8 cellular contexts compared by ENCODE assay signal in the genomic region with DNA sequence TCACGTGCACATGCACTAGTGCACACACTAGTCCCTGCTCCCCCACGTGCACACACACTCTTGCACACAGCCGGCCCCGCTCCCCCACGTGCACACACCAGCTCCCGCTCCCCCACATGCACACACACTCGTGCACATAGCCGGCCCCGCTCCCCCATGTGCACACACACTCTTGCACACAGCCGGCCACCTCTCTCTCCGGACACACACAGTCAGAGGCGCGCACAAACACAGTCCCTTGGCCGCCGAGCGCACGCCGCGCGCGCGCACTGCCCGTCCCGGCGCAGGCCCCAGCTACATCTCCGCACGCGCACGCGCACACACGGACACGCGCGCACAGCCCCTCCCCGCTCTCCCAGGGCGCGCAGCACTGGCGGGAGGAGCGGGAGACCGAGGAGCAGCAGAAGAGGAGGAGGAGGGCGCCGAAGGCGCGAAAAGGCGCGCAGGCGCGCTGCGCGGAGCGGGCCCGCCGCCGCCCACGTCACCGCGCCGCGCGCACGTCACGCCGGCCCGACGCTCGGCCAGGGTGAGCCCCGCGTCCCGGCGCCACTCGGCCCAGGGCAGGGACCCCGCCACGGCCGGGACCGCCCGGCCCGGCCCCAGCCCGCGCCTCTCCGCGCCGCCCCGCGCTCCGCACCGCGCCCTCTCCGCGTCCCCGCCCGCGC. TPM values are rescaled to one million over a fixed set of nuclear protein-coding genes. Genes with fewer than 3 reads are reported as not detected.
DNase-seq lines count a peak whose midpoint lies in the region; ATAC-seq and TF ChIP-seq lines count a peak whose summit lies in the region.

A gene with protein sequence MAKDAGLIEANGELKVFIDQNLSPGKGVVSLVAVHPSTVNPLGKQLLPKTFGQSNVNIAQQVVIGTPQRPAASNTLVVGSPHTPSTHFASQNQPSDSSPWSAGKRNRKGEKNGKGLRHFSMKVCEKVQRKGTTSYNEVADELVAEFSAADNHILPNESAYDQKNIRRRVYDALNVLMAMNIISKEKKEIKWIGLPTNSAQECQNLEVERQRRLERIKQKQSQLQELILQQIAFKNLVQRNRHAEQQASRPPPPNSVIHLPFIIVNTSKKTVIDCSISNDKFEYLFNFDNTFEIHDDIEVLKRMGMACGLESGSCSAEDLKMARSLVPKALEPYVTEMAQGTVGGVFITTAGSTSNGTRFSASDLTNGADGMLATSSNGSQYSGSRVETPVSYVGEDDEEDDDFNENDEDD (plus strand): TSS at position 549 of the 665 bp plus-strand sequence. CDS start 1,085 bp downstream, outside the sequence.

- ATAC-seq in GM19351 (IDR thresholded peaks at IDR 0.05; ENCODE audit: unreplicated experiment) = peak; percentile 85
- ATAC-seq in HG03460 (IDR thresholded peaks at IDR 0.05; ENCODE audit: unreplicated experiment) = peak; percentile 84

- peaks cover 0 to 3% (median 0%) of the 10 kb centered on the region in 7 donors for H3K9me3 Mint-ChIP-seq in CD14-positive monocyte
- H3K9me3 Mint-ChIP-seq in activated CD4-positive, alpha-beta T cell treated with anti-CD3 and anti-CD28 coated beads, Interleukin-2, amount 10 ng/mL, durations not matched to agents 7 days and 5 days = no peaks in the 10 kb centered on the region

- H3K36me3 Mint-ChIP-seq in CD14-positive monocyte = peaks cover 22 to 33% of the 10 kb centered on the region in 2 donors
- H3K36me3 Mint-ChIP-seq in activated CD4-positive, alpha-beta T cell treated with anti-CD3 and anti-CD28 coated beads, Interleukin-2, amount 10 ng/mL, durations not matched to agents 7 days and 5 days (ENCODE audit: low read depth) = peaks cover 35% of the 10 kb centered on the region

- CTCF ChIA-PET in activated CD4-positive, alpha-beta T cell treated with anti-CD3 and anti-CD28 coated beads, Interleukin-2, amount 10 ng/mL, durations not matched to agents 7 days and 5 days (lab: Charles Lee) = interaction anchor here (0.6 kb wide), 1 partner anchor 11 kb away, joined by 3 read pairs; no protein-coding TSS in a partner anchor

- peak within 1 kb of the TSS; percentile 50 to 86 (median 52) for H3K4me3 ChIP-seq in liver (ENCODE audit: low read depth in 1 of 3, low read length in 3 of 3)

- peaks cover 0 to 4% (median 2%) of the 10 kb centered on the region in 3 donors for H3K27me3 Mint-ChIP-seq in CD14-positive monocyte (ENCODE audit: low read depth in 3 of 3)
- H3K27me3 Mint-ChIP-seq in activated CD4-positive, alpha-beta T cell treated with anti-CD3 and anti-CD28 coated beads, Interleukin-2, amount 10 ng/mL, durations not matched to agents 7 days and 5 days = peaks cover 5% of the 10 kb centered on the region

- no peaks in the 10 kb centered on the region for H3K27me3 ChIP-seq in liver (ENCODE audit: control insufficient read depth in 4 of 4, insufficient read depth in 4 of 4, low read length in 3 of 4)

- H3K36me3 ChIP-seq in liver (ENCODE audit: control insufficient read depth in 4 of 4, insufficient read depth in 3 of 4, low read depth in 1 of 4, low read length in 3 of 4) = peaks cover 0 to 6% (median under 1%) of the 10 kb centered on the region in 4 donors

- H3K9me3 ChIP-seq in liver (ENCODE audit: control insufficient read depth in 4 of 4, low read length in 3 of 4) = no peaks in the 10 kb centered on the region

- TF ChIP-seq CTCF in CD14-positive monocyte (IDR thresholded peaks at IDR 0.05) (no peak), liver (IDR thresholded peaks at IDR 0.05; ENCODE audit: low read depth, low read length, missing input control) (no peak)

- DNase-seq in CD14-positive monocyte (ENCODE audit: low spot score) (peak; percentile 58), NCI-H526 (lab: John Stamatoyannopoulos, UW) (peak; percentile 83 to 97), dermis microvascular lymphatic vessel endothelial cell (ENCODE audit: low read depth in 2 of 2) (peak; percentile 62 to 86)
- peak; percentile 88 for DNase-seq in activated CD4-positive, alpha-beta T cell treated with anti-CD3 and anti-CD28 coated beads, Interleukin-2, amount 10 ng/mL, durations not matched to agents 7 days and 5 days
- DNase-seq in stimulated activated CD4-positive, alpha-beta T cell treated with anti-CD3 and anti-CD28 coated beads, Interleukin-2, amount 100 ng/mL, for 4 hours (ENCODE audit: low read depth) = peak; percentile 43

- H3K27ac Mint-ChIP-seq in CD14-positive monocyte = peak within 1 kb of the TSS in 6 of 7 donors; percentile 24 to 89 (median 74)
- H3K27ac Mint-ChIP-seq in activated CD4-positive, alpha-beta T cell treated with anti-CD3 and anti-CD28 coated beads, Interleukin-2, amount 10 ng/mL, durations not matched to agents 7 days and 5 days = peak within 1 kb of the TSS; percentile 93

- H3K4me1 Mint-ChIP-seq in CD14-positive monocyte = peaks cover 32% of the 10 kb centered on the region
- H3K4me1 Mint-ChIP-seq in activated CD4-positive, alpha-beta T cell treated with anti-CD3 and anti-CD28 coated beads, Interleukin-2, amount 10 ng/mL, durations not matched to agents 7 days and 5 days = peaks cover 38% of the 10 kb centered on the region

- TF ChIP-seq RAD21 in liver (IDR thresholded peaks at IDR 0.05) = no peak

- H3K9ac ChIP-seq in liver (ENCODE audit: low read depth in 1 of 2, low read length in 2 of 2) = no peak within 1 kb of the TSS

- intact Hi-C loops in CD14-positive monocyte (cut with micrococcal nuclease) = no loop called here

- H3K4me1 ChIP-seq in liver (ENCODE audit: control insufficient read depth in 4 of 4, insufficient read depth in 4 of 4, low read length in 3 of 4) = peaks cover 2 to 13% (median 6%) of the 10 kb centered on the region in 4 donors

- WGBS in liver = 4% methylated on average over 92 of the region's 92 CpGs

- H3K4me3 Mint-ChIP-seq in CD14-positive monocyte = peak within 1 kb of the TSS; percentile 86 to 91
- H3K4me3 Mint-ChIP-seq in activated CD4-positive, alpha-beta T cell treated with anti-CD3 and anti-CD28 coated beads, Interleukin-2, amount 10 ng/mL, durations not matched to agents 7 days and 5 days = peak within 1 kb of the TSS; percentile 90

- POLR2A ChIA-PET in activated CD4-positive, alpha-beta T cell treated with anti-CD3 and anti-CD28 coated beads, Interleukin-2, amount 10 ng/mL, durations not matched to agents 7 days and 5 days (lab: Charles Lee) = no interaction called here

- no peak within 1 kb of the TSS for H3K27ac ChIP-seq in liver (ENCODE audit: low read depth in 1 of 2, low read length in 2 of 2)

TF ChIP-seq in liver, 16 proteins besides CTCF, POLR2A, EP300 and RAD21 (continues in another document):
- TF ChIP-seq JUND (IDR thresholded peaks at IDR 0.05) = no peak
- no peak for TF ChIP-seq TAF1 (conservative IDR thresholded peaks at IDR 0.05)
- TF ChIP-seq, protein P1, sequence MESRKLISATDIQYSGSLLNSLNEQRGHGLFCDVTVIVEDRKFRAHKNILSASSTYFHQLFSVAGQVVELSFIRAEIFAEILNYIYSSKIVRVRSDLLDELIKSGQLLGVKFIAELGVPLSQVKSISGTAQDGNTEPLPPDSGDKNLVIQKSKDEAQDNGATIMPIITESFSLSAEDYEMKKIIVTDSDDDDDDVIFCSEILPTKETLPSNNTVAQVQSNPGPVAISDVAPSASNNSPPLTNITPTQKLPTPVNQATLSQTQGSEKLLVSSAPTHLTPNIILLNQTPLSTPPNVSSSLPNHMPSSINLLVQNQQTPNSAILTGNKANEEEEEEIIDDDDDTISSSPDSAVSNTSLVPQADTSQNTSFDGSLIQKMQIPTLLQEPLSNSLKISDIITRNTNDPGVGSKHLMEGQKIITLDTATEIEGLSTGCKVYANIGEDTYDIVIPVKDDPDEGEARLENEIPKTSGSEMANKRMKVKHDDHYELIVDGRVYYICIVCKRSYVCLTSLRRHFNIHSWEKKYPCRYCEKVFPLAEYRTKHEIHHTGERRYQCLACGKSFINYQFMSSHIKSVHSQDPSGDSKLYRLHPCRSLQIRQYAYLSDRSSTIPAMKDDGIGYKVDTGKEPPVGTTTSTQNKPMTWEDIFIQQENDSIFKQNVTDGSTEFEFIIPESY (IDR thresholded peaks at IDR 0.05) = no peak
- TF ChIP-seq EGR1 (IDR thresholded peaks at IDR 0.05; ENCODE audit: low read depth in 2 of 2) = no peak
- TF ChIP-seq FOXA1 (IDR thresholded peaks at IDR 0.05) = no peak
- no peak for TF ChIP-seq RXRA (IDR thresholded peaks at IDR 0.05)
- no peak for TF ChIP-seq GABPA (IDR thresholded peaks at IDR 0.05 in 1 of 2, conservative IDR thresholded peaks at IDR 0.05 in 1 of 2)
- no peak for TF ChIP-seq HNF4G (IDR thresholded peaks at IDR 0.05)
- no peak for TF ChIP-seq REST (IDR thresholded peaks at IDR 0.05)
- no peak for TF ChIP-seq HNF4A (conservative IDR thresholded peaks at IDR 0.05)
- no peak for TF ChIP-seq YY1 (IDR thresholded peaks at IDR 0.05)
- no peak for TF ChIP-seq NR2F2 (IDR thresholded peaks at IDR 0.05)

RNA-seq across cellular contexts. Expression of the gene that starts here (rescaled TPM):
- 10 to 100 TPM; 37.6 to 54.0 TPM for polyA plus RNA-seq in CD14-positive monocyte
- total RNA-seq in activated CD4-positive, alpha-beta T cell treated with anti-CD3 and anti-CD28 coated beads, Interleukin-2, amount 10 ng/mL, durations not matched to agents 7 days and 5 days = 100 to 1,000 TPM; 152 to 153 TPM
- total RNA-seq in dermis microvascular lymphatic vessel endothelial cell = 45.9 and 48.0 TPM in 2 replicates
- total RNA-seq in liver = 100 to 1,000 TPM in 1 of 2 donors, 10 to 100 TPM in 1; 17.7 to 140 TPM
- 10 to 100 TPM in 1 of 2 donors, 1 to 10 TPM in 1; 9.9 to 17.9 TPM for polyA plus RNA-seq in liver
